In the genomic region with DNA sequence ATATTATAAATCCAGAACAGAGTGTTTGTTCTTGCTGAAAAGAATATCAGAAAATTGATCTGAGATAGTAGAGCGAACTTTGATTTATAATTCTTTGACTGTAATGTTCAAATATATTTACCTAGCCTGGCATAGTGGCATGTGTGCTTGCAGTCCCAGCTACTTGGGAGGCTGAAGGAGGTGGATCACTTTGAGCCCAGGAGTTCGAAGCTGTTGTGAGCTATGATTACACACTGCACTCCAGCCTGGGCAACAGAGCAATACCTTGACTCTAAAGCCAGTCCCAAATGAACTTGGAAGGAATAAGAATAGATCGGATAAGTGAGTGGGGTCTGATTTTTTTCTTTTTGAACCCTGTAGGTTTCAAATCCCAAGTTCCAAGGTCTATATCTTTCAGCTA, we compare ENCODE assay signal across 22 cellular contexts. TPM values are rescaled to one million over a fixed set of nuclear protein-coding genes. Genes with fewer than 3 reads are reported as not detected.
"Had no signal": no experiment of that assay in that cellular context is flagged by ENCODE, and none has a peak within 500 bp of the region (broad histone marks: within the 10 kb centered on the region; RNA-seq: fewer than 3 reads in every experiment).

No MANE protein-coding gene starts in this region.

- H3K4me2 ChIP-seq: SK-N-SH had no signal

- ATAC-seq: activated naive CD4-positive, alpha-beta T cell treated with anti-CD3 and anti-CD28 coated beads, Interleukin-2, amount 50 U/mL, for 72 hours; T-cell had no signal

- H3K9me3 ChIP-seq: SK-N-SH had no signal

- H3K9ac ChIP-seq: SK-N-SH had no signal

- DNase-seq: activated CD4-positive, alpha-beta memory T cell treated with anti-CD3 and anti-CD28 coated beads for 36 hours; activated CD4-positive, alpha-beta T cell treated with anti-CD3 and anti-CD28 coated beads for 1 hour; activated gamma-delta T cell; activated T-cell treated with anti-CD3 and anti-CD28 coated beads, Interleukin-2, amount 50 U/mL, for 48 hours; caudate nucleus; foreskin melanocyte; hippocampal formation; nephron progenitor cell; occipital lobe; SHP77; stimulated activated CD4-positive, alpha-beta T cell treated with anti-CD3 and anti-CD28 coated beads, Interleukin-12 subunit alpha, Interleukin-12 subunit beta, amount 100 ng/mL, for 4 hours; stimulated activated CD4-positive, alpha-beta T cell treated with anti-CD3 and anti-CD28 coated beads, Interleukin-2, amount 100 ng/mL, for 24 hours; T-cell; T-helper 9 cell had no signal

RNA-seq across cellular contexts. Expression of a gene that starts 23.5 kb away (rescaled TPM):
- total RNA-seq: activated CD4-positive, alpha-beta memory T cell treated with anti-CD3 and anti-CD28 coated beads for 36 hours; activated naive CD4-positive, alpha-beta T cell treated with anti-CD3 and anti-CD28 coated beads, Interleukin-2, amount 50 U/mL, for 72 hours had no signal

RNA-seq across cellular contexts. Expression of a gene that starts 38.7 kb away (rescaled TPM):
- total RNA-seq: activated CD4-positive, alpha-beta memory T cell treated with anti-CD3 and anti-CD28 coated beads for 36 hours; activated naive CD4-positive, alpha-beta T cell treated with anti-CD3 and anti-CD28 coated beads, Interleukin-2, amount 50 U/mL, for 72 hours; fibroblast of lung; liver; mesothelial cell of epicardium; occipital lobe; posterior vena cava; sciatic nerve; T-cell had no signal
- polyA plus RNA-seq: fibroblast of lung, keratinocyte, liver had no signal

RNA-seq across cellular contexts. Expression of a gene that starts 54.5 kb away (rescaled TPM):
- total RNA-seq: activated CD4-positive, alpha-beta memory T cell treated with anti-CD3 and anti-CD28 coated beads for 36 hours had no signal
